In genomic region chr5:95837492-95837891, GRCh38 we compare ENCODE assay signal across 31 cellular contexts. TPM values are rescaled to one million over a fixed set of nuclear protein-coding genes. Genes with fewer than 3 reads are reported as not detected.
DNase-seq lines count a peak whose midpoint lies in the region; ATAC-seq, FAIRE-seq and TF ChIP-seq lines count a peak whose summit lies in the region.
"Had no signal": no experiment of that assay in that cellular context is flagged by ENCODE, and none has a peak within 500 bp of the region (broad histone marks: within the 10 kb centered on the region; RNA-seq: fewer than 3 reads in every experiment).

No MANE protein-coding gene starts in this region.

- H3K23me2 ChIP-seq in H9 (ENCODE audit: insufficient read length, low read depth, low read length, poor library complexity, severe bottlenecking) = no peaks in the 10 kb centered on the region

- no peaks in the 10 kb centered on the region for H3K9me3 Mint-ChIP-seq in activated T-helper 17 cell treated with anti-CD3 and anti-CD28 coated beads, Interleukin-2, amount 50 U/mL, for 72 hours
- no peaks in the 10 kb centered on the region for H3K9me3 Mint-ChIP-seq in naive thymus-derived CD4-positive, alpha-beta T cell
- H3K9me3 Mint-ChIP-seq in H9 = no peaks in the 10 kb centered on the region
- H3K9me3 Mint-ChIP-seq: activated naive CD8-positive, alpha-beta T cell treated with anti-CD3 and anti-CD28 coated beads, Interleukin-2, amount 10 ng/mL, durations not matched to agents 7 days and 5 days; stimulated activated naive B cell treated with anti-CD40 and anti-IgM and Interleukin-4, amounts not matched to agents 10 μg/mL and 1 μg/mL and 100 μg/mL, for 72 hours had no signal

- DNase-seq in A549 (ENCODE audit: low read depth in 1 of 2, low spot score in 1 of 2) = no peak
- DNase-seq in naive thymus-derived CD4-positive, alpha-beta T cell = no peak
- DNase-seq in tibial artery = no peak
- no peak for DNase-seq in H9
- DNase-seq in NCI-H2029 (lab: John Stamatoyannopoulos, UW) = no peak
- DNase-seq: activated CD4-positive, alpha-beta T cell treated with anti-CD3 and anti-CD28 coated beads for 48 hours; activated effector memory CD4-positive, alpha-beta T cell treated with Interleukin-2 at 50 U/mL for 16 hours; activated naive CD8-positive, alpha-beta T cell treated with anti-CD3 and anti-CD28 coated beads, Interleukin-2, amount 10 ng/mL, durations not matched to agents 7 days and 5 days; central memory CD4-positive, alpha-beta T cell; dermis blood vessel endothelial cell; esophagus squamous epithelium; foreskin keratinocyte; GOT3; lower lobe of right lung; NCI-H1092 treated with DMSO at 0.1 percent for 48 hours; NCI-H1694 treated with DMSO at 0.1 percent for 48 hours; NCI-H2171; NCI-H510A; SIG-M5; stimulated activated naive B cell treated with anti-CD40 and anti-IgM and Interleukin-4, amounts not matched to agents 10 μg/mL and 1 μg/mL and 100 μg/mL, for 72 hours; T1000 had no signal

- POLR2A ChIA-PET in A549 (lab: Yijun Ruan, JAX) = interaction anchor here (0.5 kb wide), 1 partner anchor 13 kb away, joined by 4 read pairs; no protein-coding TSS in a partner anchor
- POLR2A ChIA-PET in naive thymus-derived CD4-positive, alpha-beta T cell (lab: Charles Lee) = interaction anchor here (0.9 to 6.8 kb wide), 3 partner anchors 16 to 56 kb away, joined by 3 to 157 read pairs (median 13); partner anchors contain the start of gene GLRX

- no peak overlapping the region for H2BK12ac ChIP-seq in H9 (ENCODE audit: insufficient read length, low read depth, low read length)

- H2BK120ac ChIP-seq in H9 (ENCODE audit: low read depth, low read length, poor library complexity, severe bottlenecking) = no peak overlapping the region

- no peak for TF ChIP-seq EP300 in A549 (IDR thresholded peaks at IDR 0.05)

- H3K9ac ChIP-seq in BLaER1 treated with 17β-estradiol and CSF1 and Interleukin-3, amounts not matched to agents 10 nM and 100 nM = no peak overlapping the region
- no peak overlapping the region for H3K9ac ChIP-seq in H9 (ENCODE audit: extremely low read depth, insufficient read length, low read length)

- no peak overlapping the region for H3K4ac ChIP-seq in H9 (ENCODE audit: low read depth, low read length)

- H3K4me3 ChIP-seq in A549 (no peak overlapping the region), tibial artery (no peak overlapping the region)
- no peak overlapping the region for H3K4me3 ChIP-seq in BLaER1 treated with 17β-estradiol and CSF1 and Interleukin-3, amounts not matched to agents 10 nM and 100 nM
- H3K4me3 ChIP-seq in naive thymus-derived CD4-positive, alpha-beta T cell (ENCODE audit: low read length) = no peak overlapping the region
- H3K4me3 ChIP-seq: esophagus squamous epithelium, heart left ventricle, lower lobe of right lung had no signal

- peak overlapping the region; percentile 73 for H3K27ac Mint-ChIP-seq in activated T-helper 17 cell treated with anti-CD3 and anti-CD28 coated beads, Interleukin-2, amount 50 U/mL, for 72 hours
- H3K27ac Mint-ChIP-seq in naive thymus-derived CD4-positive, alpha-beta T cell = peak overlapping the region in 7 of 9 donors; percentile 1 to 98 (median 78)
- H3K27ac Mint-ChIP-seq in H9 = no peak overlapping the region

- no peaks in the 10 kb centered on the region for H3K9me3 ChIP-seq in A549
- peaks cover 0 to 7% (median 0%) of the 10 kb centered on the region in 11 experiments; a peak in 2 of 22 replicates for H3K9me3 ChIP-seq in BLaER1 treated with 17β-estradiol and CSF1 and Interleukin-3, amounts not matched to agents 10 nM and 100 nM (replicated peaks in 1 of 11)
- no peaks in the 10 kb centered on the region for H3K9me3 ChIP-seq in naive thymus-derived CD4-positive, alpha-beta T cell (ENCODE audit: control insufficient read depth in 2 of 3, low read length in 3 of 3)
- no peaks in the 10 kb centered on the region for H3K9me3 ChIP-seq in tibial artery
- H3K9me3 ChIP-seq in H9 (ENCODE audit: control insufficient read depth, low read depth, low read length) = no peaks in the 10 kb centered on the region
- H3K9me3 ChIP-seq: esophagus squamous epithelium, heart left ventricle, lower lobe of right lung had no signal

- ATAC-seq in A549 = no peak
- no peak for ATAC-seq in activated T-helper 17 cell treated with anti-CD3 and anti-CD28 coated beads, Interleukin-2, amount 50 U/mL, for 72 hours (replicated peaks)
- ATAC-seq in naive thymus-derived CD4-positive, alpha-beta T cell = no peak
- ATAC-seq in HG02763 (IDR thresholded peaks at IDR 0.05; ENCODE audit: unreplicated experiment) = no peak
- ATAC-seq: foreskin keratinocyte; lower lobe of right lung; natural killer cell treated with Interleukin-12 subunit alpha and Interleukin-12 subunit beta and Interleukin-15 and Interleukin-18, amount 100 ng/mL, for 72 hours; stimulated activated naive B cell treated with anti-CD40 and anti-IgM and Interleukin-4, amounts not matched to agents 10 μg/mL and 1 μg/mL and 100 μg/mL, for 72 hours had no signal

- no peaks in the 10 kb centered on the region for H3K27me3 Mint-ChIP-seq in activated T-helper 17 cell treated with anti-CD3 and anti-CD28 coated beads, Interleukin-2, amount 50 U/mL, for 72 hours
- no peaks in the 10 kb centered on the region for H3K27me3 Mint-ChIP-seq in naive thymus-derived CD4-positive, alpha-beta T cell
- peaks cover 6% of the 10 kb centered on the region; the same call in 1 of the 2 replicates for H3K27me3 Mint-ChIP-seq in H9 (ENCODE audit: low read depth)
- H3K27me3 Mint-ChIP-seq: activated naive CD8-positive, alpha-beta T cell treated with anti-CD3 and anti-CD28 coated beads, Interleukin-2, amount 10 ng/mL, durations not matched to agents 7 days and 5 days; natural killer cell treated with Interleukin-12 subunit alpha and Interleukin-12 subunit beta and Interleukin-15 and Interleukin-18, amount 100 ng/mL, for 72 hours; stimulated activated naive B cell treated with anti-CD40 and anti-IgM and Interleukin-4, amounts not matched to agents 10 μg/mL and 1 μg/mL and 100 μg/mL, for 72 hours had no signal

- H3K14ac ChIP-seq in H9 (ENCODE audit: insufficient read depth, low read length) = no peak overlapping the region

- no peaks in the 10 kb centered on the region for H3K79me1 ChIP-seq in H9 (ENCODE audit: insufficient read depth, low read depth, low read length, poor library complexity, severe bottlenecking)

- TF ChIP-seq RAD21 in A549 (conservative IDR thresholded peaks at IDR 0.05 in 1 of 2, IDR thresholded peaks at IDR 0.05 in 1 of 2) = no peak

- H2BK5ac ChIP-seq in H9 (ENCODE audit: insufficient read length, low read length) = no peak overlapping the region

- H3K79me2 ChIP-seq in H9 (ENCODE audit: insufficient read depth, low read length) = no peaks in the 10 kb centered on the region

- no peaks in the 10 kb centered on the region for H3K27me3 ChIP-seq in BLaER1 treated with 17β-estradiol and CSF1 and Interleukin-3, amounts not matched to agents 10 nM and 100 nM
- no peaks in the 10 kb centered on the region for H3K27me3 ChIP-seq in naive thymus-derived CD4-positive, alpha-beta T cell (ENCODE audit: control insufficient read depth in 2 of 2, insufficient read depth in 2 of 2, low read length in 2 of 2)
- H3K27me3 ChIP-seq in tibial artery = no peaks in the 10 kb centered on the region
- no peaks in the 10 kb centered on the region for H3K27me3 ChIP-seq in H9 (ENCODE audit: insufficient read depth, low read length)
- H3K27me3 ChIP-seq: esophagus squamous epithelium, foreskin keratinocyte, heart left ventricle had no signal

- H3K18ac ChIP-seq in H9 (ENCODE audit: insufficient read length, low read depth, low read length) = no peak overlapping the region

- FAIRE-seq in A549 (lab: Jason Lieb, UNC) = no peak
- FAIRE-seq: D721Med, endometrium, keratinocyte had no signal

- no peak overlapping the region for H3T11ph ChIP-seq in H9 (ENCODE audit: low read length)

- no peak for TF ChIP-seq CTCF in A549 (IDR thresholded peaks at IDR 0.05)
- no peak for TF ChIP-seq CTCF in tibial artery (IDR thresholded peaks at IDR 0.05)
- no peak for TF ChIP-seq CTCF in H9 (conservative IDR thresholded peaks at IDR 0.05)

- H4K8ac ChIP-seq in H9 (replicated peaks; ENCODE audit: insufficient read length, low read depth, low read length) = no peak overlapping the region

- H3K4me2 ChIP-seq in A549 (no peak overlapping the region), H9 (ENCODE audit: insufficient read depth, insufficient read length, low read length) (no peak overlapping the region)
- peak overlapping the region in 7 of 11 experiments; percentile 2 to 97 (median 93); a peak in 12 of 22 replicates for H3K4me2 ChIP-seq in BLaER1 treated with 17β-estradiol and CSF1 and Interleukin-3, amounts not matched to agents 10 nM and 100 nM

- H3K36me3 Mint-ChIP-seq in activated T-helper 17 cell treated with anti-CD3 and anti-CD28 coated beads, Interleukin-2, amount 50 U/mL, for 72 hours (ENCODE audit: low read depth) = no peaks in the 10 kb centered on the region
- no peaks in the 10 kb centered on the region for H3K36me3 Mint-ChIP-seq in naive thymus-derived CD4-positive, alpha-beta T cell
- no peaks in the 10 kb centered on the region for H3K36me3 Mint-ChIP-seq in H9 (ENCODE audit: insufficient read depth in 1 of 3, low read depth in 3 of 3)
- H3K36me3 Mint-ChIP-seq: activated naive CD8-positive, alpha-beta T cell treated with anti-CD3 and anti-CD28 coated beads, Interleukin-2, amount 10 ng/mL, durations not matched to agents 7 days and 5 days; natural killer cell treated with Interleukin-12 subunit alpha and Interleukin-12 subunit beta and Interleukin-15 and Interleukin-18, amount 100 ng/mL, for 72 hours; stimulated activated naive B cell treated with anti-CD40 and anti-IgM and Interleukin-4, amounts not matched to agents 10 μg/mL and 1 μg/mL and 100 μg/mL, for 72 hours had no signal

- H3K4me1 Mint-ChIP-seq in activated T-helper 17 cell treated with anti-CD3 and anti-CD28 coated beads, Interleukin-2, amount 50 U/mL, for 72 hours = peaks cover 36% of the 10 kb centered on the region
- peaks cover 35 to 61% (median 57%) of the 10 kb centered on the region in 7 donors for H3K4me1 Mint-ChIP-seq in naive thymus-derived CD4-positive, alpha-beta T cell
- H3K4me1 Mint-ChIP-seq in H9 = peaks cover 7 to 8% of the 10 kb centered on the region in 2 experiments

- H3K4me3 Mint-ChIP-seq in activated T-helper 17 cell treated with anti-CD3 and anti-CD28 coated beads, Interleukin-2, amount 50 U/mL, for 72 hours = no peak overlapping the region
- no peak overlapping the region for H3K4me3 Mint-ChIP-seq in naive thymus-derived CD4-positive, alpha-beta T cell
- no peak overlapping the region for H3K4me3 Mint-ChIP-seq in H9
- H3K4me3 Mint-ChIP-seq: activated naive CD8-positive, alpha-beta T cell treated with anti-CD3 and anti-CD28 coated beads, Interleukin-2, amount 10 ng/mL, durations not matched to agents 7 days and 5 days; stimulated activated naive B cell treated with anti-CD40 and anti-IgM and Interleukin-4, amounts not matched to agents 10 μg/mL and 1 μg/mL and 100 μg/mL, for 72 hours had no signal

- H3K4me1 ChIP-seq in A549 (peaks cover 53% of the 10 kb centered on the region), tibial artery (peaks cover 0 to 37% (median 16%) of the 10 kb centered on the region in 4 donors), H9 (ENCODE audit: insufficient read depth, low read length) (no peaks in the 10 kb centered on the region)
- peaks cover 41 to 90% (median 86%) of the 10 kb centered on the region in 10 experiments for H3K4me1 ChIP-seq in BLaER1 treated with 17β-estradiol and CSF1 and Interleukin-3, amounts not matched to agents 10 nM and 100 nM
- H3K4me1 ChIP-seq in naive thymus-derived CD4-positive, alpha-beta T cell (ENCODE audit: control insufficient read depth in 2 of 2, insufficient read depth in 2 of 2, low read length in 2 of 2) = peaks cover 15 to 21% of the 10 kb centered on the region in 2 donors

- H4K91ac ChIP-seq in H9 (ENCODE audit: insufficient read length, low read depth, low read length) = no peak overlapping the region

- 89% methylated on average over 5 of the region's 5 CpGs for WGBS in A549 (ENCODE audit: missing lambda C conversion rate)
- no CpG with 5 or more reads among the region's 5 CpGs for WGBS in H9 (ENCODE audit: extremely low coverage, insufficient read length, low lambda C conversion rate)

- no peak for TF ChIP-seq POLR2A in A549 (IDR thresholded peaks at IDR 0.05; ENCODE audit: low read length)

- CTCF ChIA-PET in A549 (lab: Yijun Ruan, JAX) = interaction anchor here (0.7 to 23.4 kb wide), 2 partner anchors 10 to 51 kb away, joined by 3 to 469 read pairs; no protein-coding TSS in a partner anchor
- CTCF ChIA-PET in naive thymus-derived CD4-positive, alpha-beta T cell (lab: Charles Lee) = interaction anchor here (0.8 to 15.0 kb wide), 6 partner anchors 9 to 206 kb away, joined by 3 to 357 read pairs (median 4); partner anchors contain the start of gene GLRX

- intact Hi-C loops in naive thymus-derived CD4-positive, alpha-beta T cell (cut with micrococcal nuclease) = no loop called here
- intact Hi-C loops in tibial artery (cut with DNase I; ENCODE audit: low total_unique reads) = no loop called here

- H2AK5ac ChIP-seq in H9 (ENCODE audit: insufficient read length, low read length) = no peak overlapping the region

- H3K23ac ChIP-seq in H9 (ENCODE audit: insufficient read length, low read depth, low read length) = no peak overlapping the region

- no peak overlapping the region for H4K5ac ChIP-seq in H9 (ENCODE audit: insufficient read length, low read depth, low read length)

- H3K36me3 ChIP-seq in BLaER1 treated with 17β-estradiol and CSF1 and Interleukin-3, amounts not matched to agents 10 nM and 100 nM = no peaks in the 10 kb centered on the region
- H3K36me3 ChIP-seq in naive thymus-derived CD4-positive, alpha-beta T cell (ENCODE audit: control insufficient read depth in 2 of 3, insufficient read depth in 3 of 3, low read length in 3 of 3) = no peaks in the 10 kb centered on the region
- H3K36me3 ChIP-seq in tibial artery = no peaks in the 10 kb centered on the region
- H3K36me3 ChIP-seq: esophagus squamous epithelium, heart left ventricle, lower lobe of right lung had no signal

- H4K20me1 ChIP-seq in BLaER1 treated with 17β-estradiol and CSF1 and Interleukin-3, amounts not matched to agents 10 nM and 100 nM = no peaks in the 10 kb centered on the region
- H4K20me1 ChIP-seq in H9 (ENCODE audit: control insufficient read depth, insufficient read depth, insufficient read length) = no peaks in the 10 kb centered on the region

- no peak overlapping the region for H3K56ac ChIP-seq in H9 (ENCODE audit: insufficient read length, low read depth, low read length)

- H3K27ac ChIP-seq in A549 (peak overlapping the region; percentile 38 to 41; a peak in 3 of 6 replicates), tibial artery (no peak overlapping the region), H9 (ENCODE audit: insufficient read length, low read depth, low read length) (no peak overlapping the region)
- H3K27ac ChIP-seq in BLaER1 treated with 17β-estradiol and CSF1 and Interleukin-3, amounts not matched to agents 10 nM and 100 nM = peak overlapping the region in 10 of 11 experiments; percentile 56 to 98 (median 90); a peak in 16 of 22 replicates
- no peak overlapping the region for H3K27ac ChIP-seq in naive thymus-derived CD4-positive, alpha-beta T cell (ENCODE audit: low read depth, low read length)
- H3K27ac ChIP-seq: C4-2B, foreskin keratinocyte, lower lobe of right lung, VCaP had no signal

- no peak overlapping the region for H2BK20ac ChIP-seq in H9 (ENCODE audit: low read depth, low read length, poor library complexity, severe bottlenecking)

- no peak overlapping the region for H2AFZ ChIP-seq in H9 (ENCODE audit: low read length)

- H2BK15ac ChIP-seq in H9 (ENCODE audit: low read depth, low read length) = no peak overlapping the region

RNA-seq across cellular contexts. Expression of gene GLRX, which starts 15.0 kb away (rescaled TPM):
- polyA plus RNA-seq in A549 (2011; rRNA removed) (329 and 381 TPM in 2 replicates), A549 (2017; fragmentation: RNase III; extraction: RNeasy Plus Mini Kit Qiagen cat#74134 plus additional on column Dnase treatment) (96.4 to 113 TPM (median 106 TPM) in 3 replicates)
- polyA plus RNA-seq in A549 (2012; cell fraction: cytosol; rRNA removed) = 165 and 222 TPM in 2 replicates
- 49.6 and 81.8 TPM in 2 replicates for polyA plus RNA-seq in A549 (2012; cell fraction: nucleus; rRNA removed)
- 97.8 and 196 TPM in 2 replicates for polyA minus RNA-seq in A549 (2011; rRNA and poly(A)+ RNA removed)
- 10 to 100 TPM; 45.1 to 62.3 TPM for total RNA-seq in activated T-helper 17 cell treated with anti-CD3 and anti-CD28 coated beads, Interleukin-2, amount 50 U/mL, for 72 hours
- 10 to 100 TPM; 26.3 to 89.5 (median 55.6) TPM for total RNA-seq in naive thymus-derived CD4-positive, alpha-beta T cell
- 100 to 1,000 TPM; 187 to 205 TPM for polyA plus RNA-seq in naive thymus-derived CD4-positive, alpha-beta T cell
- total RNA-seq in H9 (2021) = 13.7 and 13.8 TPM in 2 replicates

Comparison
In these comparisons a context has a peak if more than half of its experiments do, and no peak if none do; other contexts are left out.
1. H3K27ac ChIP-seq: peak in A549 (2 of 2) and BLaER1 treated with 17β-estradiol and CSF1 and Interleukin-3, amounts not matched to agents 10 nM and 100 nM (10 of 11); none in naive thymus-derived CD4-positive, alpha-beta T cell (single experiment), tibial artery (0 of 2) and H9 (single experiment).
2. H3K4me2 ChIP-seq: peak in BLaER1 treated with 17β-estradiol and CSF1 and Interleukin-3, amounts not matched to agents 10 nM and 100 nM (7 of 11); none in A549 (single experiment) and H9 (single experiment).
3. H3K27ac Mint-ChIP-seq: peak in activated T-helper 17 cell treated with anti-CD3 and anti-CD28 coated beads, Interleukin-2, amount 50 U/mL, for 72 hours (single experiment) and naive thymus-derived CD4-positive, alpha-beta T cell (7 of 9); none in H9 (0 of 3).